In genomic region chr4:168076989-168077725, GRCh38 we compare ENCODE assay signal across 8 cellular contexts. TPM values are rescaled to one million over a fixed set of nuclear protein-coding genes. Genes with fewer than 3 reads are reported as not detected.
DNase-seq lines count a peak whose midpoint lies in the region; ATAC-seq, FAIRE-seq and TF ChIP-seq lines count a peak whose summit lies in the region.

No MANE protein-coding gene starts in this region.

- H3K27ac ChIP-seq in foreskin keratinocyte (no peak overlapping the region), pancreas (no peak overlapping the region)

- peak; percentile 94 for TF ChIP-seq CTCF in foreskin keratinocyte (conservative IDR thresholded peaks at IDR 0.05)
- peak; percentile 52 to 80 (median 73) for TF ChIP-seq CTCF in pancreas (IDR thresholded peaks at IDR 0.05)

- H3K36me3 ChIP-seq in pancreas, result no peaks in the 10 kb centered on the region

- DNase-seq in D341Med (ENCODE audit: low spot score), result peak; percentile 62
- peak; percentile 4 for DNase-seq in GM19239 (ENCODE audit: insufficient read length, low spot score)
- peak; percentile 78 to 86 for DNase-seq in NCI-H446 (lab: John Stamatoyannopoulos, UW)
- peak in 2 of 3 experiments; percentile 4 to 15 for DNase-seq in activated CD8-positive, alpha-beta memory T cell treated with anti-CD3 and anti-CD28 coated beads for 48 hours (ENCODE audit: low read depth in 2 of 3, low spot score in 2 of 3)
- DNase-seq in foreskin keratinocyte, result peak in 1 of 2 donors; percentile 44
- DNase-seq in pancreas, result peak in 5 of 6 donors; percentile 9 to 72 (median 48)
- DNase-seq in activated gamma-delta T cell treated with Interleukin-2 at 50 U/mL for 16 hours, result no peak

- no peak overlapping the region for H3K4me3 ChIP-seq in pancreas

- no peaks in the 10 kb centered on the region for H3K27me3 ChIP-seq in foreskin keratinocyte
- H3K27me3 ChIP-seq in pancreas, result no peaks in the 10 kb centered on the region

- H3K9me3 ChIP-seq in pancreas, result no peaks in the 10 kb centered on the region

- no peaks in the 10 kb centered on the region for H3K4me1 ChIP-seq in foreskin keratinocyte
- H3K4me1 ChIP-seq in pancreas, result no peaks in the 10 kb centered on the region

- intact Hi-C loops in pancreas (cut with DNase I), result loop anchor here in 2 of 3 donors (10.0 kb wide), 1 partner anchor 1052 kb away; no protein-coding TSS in a partner anchor

- FAIRE-seq in GM19239 (lab: Jason Lieb, UNC) (peak; percentile 45), pancreas (lab: Jason Lieb, UNC) (peak; percentile 37)

- ATAC-seq in HG03135 (IDR thresholded peaks at IDR 0.05; ENCODE audit: unreplicated experiment), result peak; percentile 82
- peak; percentile 73 for ATAC-seq in foreskin keratinocyte
- peak; percentile 77 to 92 (median 90) for ATAC-seq in pancreas

- 0 to 9% methylated on average over 2 of the region's 2 CpGs for WGBS in pancreas, 2 donors

RNA-seq across cellular contexts. Expression of gene ANXA10, which starts 15.2 kb away (rescaled TPM):
- not detected in 2 replicates for total RNA-seq in foreskin keratinocyte
- polyA plus RNA-seq in foreskin keratinocyte, result not detected in 2 replicates
- 10 to 100 TPM in 3 of 6 donors, 1 to 10 TPM in 3; 6.2 to 17.1 (median 9.9) TPM for total RNA-seq in pancreas
- polyA plus RNA-seq in pancreas, result 1 to 10 TPM; 2.5 to 3.5 TPM
